ENCODE assay signal across 24 cellular contexts in genomic region chr10:129477051-129477450, GRCh38.
"Had no signal": no experiment of that assay in that cellular context is flagged by ENCODE, and none has a peak within 500 bp of the region (broad histone marks: within the 10 kb centered on the region; RNA-seq: fewer than 3 reads in every experiment).

No MANE protein-coding gene starts in this region.

- H2AFZ ChIP-seq: parathyroid adenoma had no signal

- H3K79me2 ChIP-seq: parathyroid adenoma had no signal

- ATAC-seq: left cardiac atrium; left lung; stimulated activated naive CD8-positive, alpha-beta T cell treated with anti-CD3 and anti-CD28 coated beads, Interleukin-15, Interleukin-2, amounts not matched to agents 100 U/mL and 50 U/mL, for 24 hours had no signal

- H3K36me3 ChIP-seq: neutrophil, right atrium auricular region had no signal

- H3K4me3 ChIP-seq: left lung, right atrium auricular region, smooth muscle cell, testis, tibial artery had no signal

- DNase-seq: caudate nucleus; cerebellar nuclear complex; effector memory CD4-positive, alpha-beta T cell; erythroblast; left cardiac atrium; left lung; mesendoderm; midbrain; naive thymus-derived CD4-positive, alpha-beta T cell; stimulated activated CD4-positive, alpha-beta T cell treated with anti-CD3 and anti-CD28 coated beads, Interleukin-12 subunit alpha, Interleukin-12 subunit beta, amount 100 ng/mL, for 4 hours; stimulated activated CD4-positive, alpha-beta T cell treated with anti-CD3 and anti-CD28 coated beads, Interleukin-1b, Interleukin-23, amount 100 ng/mL, for 48 hours; stimulated activated CD4-positive, alpha-beta T cell treated with anti-CD3 and anti-CD28 coated beads, Interleukin-4, amount 100 ng/mL, for 1 hour; stimulated activated CD8-positive, alpha-beta memory T cell treated with anti-CD3 and anti-CD28 coated beads, Interleukin-4, amount 100 ng/mL, for 48 hours; stimulated activated naive CD8-positive, alpha-beta T cell treated with anti-CD3 and anti-CD28 coated beads, Interleukin-15, Interleukin-2, amounts not matched to agents 100 U/mL and 50 U/mL, for 24 hours; substantia nigra; testis; tibial artery had no signal

- H3K27me3 Mint-ChIP-seq: dendritic cell treated with granulocyte-macrophage colony-stimulating factor and Interleukin-4, amounts not matched to agents 40 ng/mL and 50 ng/mL, for 4 days; naive thymus-derived CD4-positive, alpha-beta T cell; progenitor cell of endocrine pancreas; type B pancreatic cell had no signal

- H3K9me3 ChIP-seq: neutrophil, testis, tibial artery had no signal

- H3K27me3 ChIP-seq: left lung, neutrophil, right atrium auricular region, testis, tibial artery had no signal

- H3K9ac ChIP-seq: parathyroid adenoma had no signal

- H3K27ac Mint-ChIP-seq: dendritic cell treated with granulocyte-macrophage colony-stimulating factor and Interleukin-4, amounts not matched to agents 40 ng/mL and 50 ng/mL, for 4 days; progenitor cell of endocrine pancreas; type B pancreatic cell had no signal

- H3K4me2 ChIP-seq: smooth muscle cell had no signal

- H3K27ac ChIP-seq: left lung, neutrophil, parathyroid adenoma, right atrium auricular region, testis, tibial artery had no signal

- H3K4me3 Mint-ChIP-seq: dendritic cell treated with granulocyte-macrophage colony-stimulating factor and Interleukin-4, amounts not matched to agents 40 ng/mL and 50 ng/mL, for 4 days; naive thymus-derived CD4-positive, alpha-beta T cell; type B pancreatic cell had no signal

- H3K4me1 ChIP-seq: left lung, parathyroid adenoma, right atrium auricular region, testis, tibial artery had no signal
